Comparison of ENCODE assay signal across 1 cellular context in the genomic region with DNA sequence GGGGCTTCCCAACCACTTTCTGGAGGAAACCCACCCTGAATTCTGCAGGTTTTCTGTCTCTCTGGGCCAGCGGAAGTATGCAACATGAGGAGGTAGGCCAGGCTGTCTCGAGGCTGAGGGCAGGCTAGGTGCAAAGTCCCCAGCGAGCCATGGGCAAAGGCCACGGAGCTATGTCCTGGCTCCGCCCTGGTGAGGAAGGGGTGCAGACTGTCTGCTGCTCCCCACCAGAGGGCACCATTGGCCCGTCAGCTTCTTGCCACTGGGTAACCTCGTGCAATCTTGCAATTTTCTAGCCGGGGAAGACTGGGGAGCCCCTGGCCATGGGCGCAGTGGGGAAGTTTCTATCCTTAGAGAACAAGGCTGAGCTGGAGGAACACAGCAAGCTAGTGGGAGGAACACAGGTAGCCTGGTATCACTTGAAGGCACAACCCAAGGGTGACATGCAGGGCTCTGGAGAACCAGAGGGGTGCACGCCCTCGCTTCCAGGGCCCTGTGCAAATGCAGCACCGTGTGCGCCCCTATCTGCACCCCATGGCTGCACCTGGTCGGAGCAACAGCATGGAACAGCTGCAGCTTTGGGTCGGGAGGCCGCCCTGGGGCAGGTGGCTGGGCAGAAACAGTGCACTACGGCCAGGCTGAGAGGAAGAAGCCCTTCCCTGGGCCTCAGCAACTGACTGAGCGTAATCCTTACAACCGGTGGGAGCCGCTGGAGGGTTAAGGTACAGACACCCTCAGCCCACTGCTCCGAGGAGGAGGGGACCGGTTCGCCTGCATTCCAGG.
TF ChIP-seq lines count a peak whose summit lies in the region.

No MANE protein-coding gene starts in this region.

TF ChIP-seq in K562, 482 proteins besides CTCF, POLR2A, EP300 and RAD21 (continued from another document and continues in another):
- no peak for TF ChIP-seq SMARCB1 (IDR thresholded peaks at IDR 0.05; ENCODE audit: insufficient read length, low read depth)
- peak; percentile 69 for TF ChIP-seq L3MBTL2 (IDR thresholded peaks at IDR 0.05)
- TF ChIP-seq, protein P1, sequence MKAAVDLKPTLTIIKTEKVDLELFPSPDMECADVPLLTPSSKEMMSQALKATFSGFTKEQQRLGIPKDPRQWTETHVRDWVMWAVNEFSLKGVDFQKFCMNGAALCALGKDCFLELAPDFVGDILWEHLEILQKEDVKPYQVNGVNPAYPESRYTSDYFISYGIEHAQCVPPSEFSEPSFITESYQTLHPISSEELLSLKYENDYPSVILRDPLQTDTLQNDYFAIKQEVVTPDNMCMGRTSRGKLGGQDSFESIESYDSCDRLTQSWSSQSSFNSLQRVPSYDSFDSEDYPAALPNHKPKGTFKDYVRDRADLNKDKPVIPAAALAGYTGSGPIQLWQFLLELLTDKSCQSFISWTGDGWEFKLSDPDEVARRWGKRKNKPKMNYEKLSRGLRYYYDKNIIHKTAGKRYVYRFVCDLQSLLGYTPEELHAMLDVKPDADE (conservative IDR thresholded peaks at IDR 0.05; ENCODE audit: control insufficient read depth, low read depth, low read length), result 0 out of 2 replicates have a peak, but pooled peaks have one; percentile 14
- TF ChIP-seq DDX20 (tag; IDR thresholded peaks at IDR 0.05; ENCODE audit: low read depth), result no peak
- TF ChIP-seq C11orf30 (IDR thresholded peaks at IDR 0.05; ENCODE audit: low read depth), result peak; percentile 73
- TF ChIP-seq NFRKB (IDR thresholded peaks at IDR 0.05; ENCODE audit: low read depth), result no peak
- TF ChIP-seq ZNF408 (CRISPR knock-in tag; IDR thresholded peaks at IDR 0.05; ENCODE audit: low read depth), result no peak
- no peak for TF ChIP-seq DACH1 (IDR thresholded peaks at IDR 0.05; ENCODE audit: partially characterized antibody)
- peak; percentile 24; the same call in 1 of the 2 replicates for TF ChIP-seq BRD4 (IDR thresholded peaks at IDR 0.05)
- TF ChIP-seq ZNF444 (CRISPR knock-in tag; IDR thresholded peaks at IDR 0.05), result no peak
- TF ChIP-seq ZBTB7A (IDR thresholded peaks at IDR 0.05; ENCODE audit: borderline replicate concordance, control insufficient read depth, low read depth, low read length), result peak; percentile 70; the same call in 1 of the 2 replicates
- TF ChIP-seq NR2F6 (CRISPR knock-in tag; IDR thresholded peaks at IDR 0.05), result no peak
- TF ChIP-seq RBM22 (IDR thresholded peaks at IDR 0.05; ENCODE audit: low read depth, low read length, poor library complexity, severe bottlenecking), result no peak
- TF ChIP-seq FOXK1 (CRISPR knock-in tag; IDR thresholded peaks at IDR 0.05; ENCODE audit: borderline replicate concordance), result no peak
- TF ChIP-seq RBM14 (IDR thresholded peaks at IDR 0.05; ENCODE audit: borderline replicate concordance, insufficient read depth, low read depth, low read length), result no peak
- no peak for TF ChIP-seq MCM5 (IDR thresholded peaks at IDR 0.05; ENCODE audit: low read depth)
- no peak for TF ChIP-seq ESRRB (CRISPR knock-in tag; IDR thresholded peaks at IDR 0.05; ENCODE audit: borderline replicate concordance)
- TF ChIP-seq CBX3 (IDR thresholded peaks at IDR 0.05; ENCODE audit: borderline replicate concordance in 1 of 2, low read length in 2 of 2), result no peak
- TF ChIP-seq, protein P2, sequence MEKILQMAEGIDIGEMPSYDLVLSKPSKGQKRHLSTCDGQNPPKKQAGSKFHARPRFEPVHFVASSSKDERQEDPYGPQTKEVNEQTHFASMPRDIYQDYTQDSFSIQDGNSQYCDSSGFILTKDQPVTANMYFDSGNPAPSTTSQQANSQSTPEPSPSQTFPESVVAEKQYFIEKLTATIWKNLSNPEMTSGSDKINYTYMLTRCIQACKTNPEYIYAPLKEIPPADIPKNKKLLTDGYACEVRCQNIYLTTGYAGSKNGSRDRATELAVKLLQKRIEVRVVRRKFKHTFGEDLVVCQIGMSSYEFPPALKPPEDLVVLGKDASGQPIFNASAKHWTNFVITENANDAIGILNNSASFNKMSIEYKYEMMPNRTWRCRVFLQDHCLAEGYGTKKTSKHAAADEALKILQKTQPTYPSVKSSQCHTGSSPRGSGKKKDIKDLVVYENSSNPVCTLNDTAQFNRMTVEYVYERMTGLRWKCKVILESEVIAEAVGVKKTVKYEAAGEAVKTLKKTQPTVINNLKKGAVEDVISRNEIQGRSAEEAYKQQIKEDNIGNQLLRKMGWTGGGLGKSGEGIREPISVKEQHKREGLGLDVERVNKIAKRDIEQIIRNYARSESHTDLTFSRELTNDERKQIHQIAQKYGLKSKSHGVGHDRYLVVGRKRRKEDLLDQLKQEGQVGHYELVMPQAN (IDR thresholded peaks at IDR 0.05; ENCODE audit: borderline replicate concordance), result 0 out of 2 replicates have a peak, but pooled peaks have one; percentile 18
- no peak; the same call in 1 of the 2 replicates for TF ChIP-seq TCF3 (CRISPR knock-in tag; IDR thresholded peaks at IDR 0.05)
- peak; percentile 76 for TF ChIP-seq FOXP1 (CRISPR knock-in tag; IDR thresholded peaks at IDR 0.05)
- TF ChIP-seq ZNF23 (CRISPR knock-in tag; IDR thresholded peaks at IDR 0.05), result no peak
- peak; percentile 49 for TF ChIP-seq CEBPG (CRISPR knock-in tag; IDR thresholded peaks at IDR 0.05)
- 0 out of 4 replicates have a peak, but pooled peaks of 1 of the 2 experiments have one; percentile 35 for TF ChIP-seq CEBPG (tag; conservative IDR thresholded peaks at IDR 0.05 in 1 of 2, IDR thresholded peaks at IDR 0.05 in 1 of 2)
- 0 out of 2 replicates have a peak, but pooled peaks have one; percentile 35 for TF ChIP-seq JUN (IDR thresholded peaks at IDR 0.05; ENCODE audit: borderline replicate concordance, low read depth, low read length)
- no peak for TF ChIP-seq JUN (CRISPR knock-in tag; IDR thresholded peaks at IDR 0.05; ENCODE audit: borderline replicate concordance)
- 0 out of 2 replicates have a peak, but pooled peaks have one; percentile 62 for TF ChIP-seq ETV5 (CRISPR knock-in tag; IDR thresholded peaks at IDR 0.05; ENCODE audit: low read depth)
- no peak for TF ChIP-seq RBBP5 (IDR thresholded peaks at IDR 0.05; ENCODE audit: borderline replicate concordance, insufficient read depth, low read length, poor library complexity, severe bottlenecking)
- peak; percentile 57 for TF ChIP-seq JUND (IDR thresholded peaks at IDR 0.05; ENCODE audit: borderline replicate concordance, low read depth, low read length)
- peak; percentile 28; the same call in 1 of the 3 replicates for TF ChIP-seq JUND (tag; IDR thresholded peaks at IDR 0.05; ENCODE audit: borderline replicate concordance, low read depth, low read length)
- peak; percentile 47; the same call in 1 of the 2 replicates for TF ChIP-seq ZNF316 (IDR thresholded peaks at IDR 0.05)
- TF ChIP-seq NRF1 (conservative IDR thresholded peaks at IDR 0.05 in 1 of 2, IDR thresholded peaks at IDR 0.05 in 1 of 2), result peak in 1 of 2 experiments; percentile 30; a peak in 1 of 4 replicates
- TF ChIP-seq, protein P3, sequence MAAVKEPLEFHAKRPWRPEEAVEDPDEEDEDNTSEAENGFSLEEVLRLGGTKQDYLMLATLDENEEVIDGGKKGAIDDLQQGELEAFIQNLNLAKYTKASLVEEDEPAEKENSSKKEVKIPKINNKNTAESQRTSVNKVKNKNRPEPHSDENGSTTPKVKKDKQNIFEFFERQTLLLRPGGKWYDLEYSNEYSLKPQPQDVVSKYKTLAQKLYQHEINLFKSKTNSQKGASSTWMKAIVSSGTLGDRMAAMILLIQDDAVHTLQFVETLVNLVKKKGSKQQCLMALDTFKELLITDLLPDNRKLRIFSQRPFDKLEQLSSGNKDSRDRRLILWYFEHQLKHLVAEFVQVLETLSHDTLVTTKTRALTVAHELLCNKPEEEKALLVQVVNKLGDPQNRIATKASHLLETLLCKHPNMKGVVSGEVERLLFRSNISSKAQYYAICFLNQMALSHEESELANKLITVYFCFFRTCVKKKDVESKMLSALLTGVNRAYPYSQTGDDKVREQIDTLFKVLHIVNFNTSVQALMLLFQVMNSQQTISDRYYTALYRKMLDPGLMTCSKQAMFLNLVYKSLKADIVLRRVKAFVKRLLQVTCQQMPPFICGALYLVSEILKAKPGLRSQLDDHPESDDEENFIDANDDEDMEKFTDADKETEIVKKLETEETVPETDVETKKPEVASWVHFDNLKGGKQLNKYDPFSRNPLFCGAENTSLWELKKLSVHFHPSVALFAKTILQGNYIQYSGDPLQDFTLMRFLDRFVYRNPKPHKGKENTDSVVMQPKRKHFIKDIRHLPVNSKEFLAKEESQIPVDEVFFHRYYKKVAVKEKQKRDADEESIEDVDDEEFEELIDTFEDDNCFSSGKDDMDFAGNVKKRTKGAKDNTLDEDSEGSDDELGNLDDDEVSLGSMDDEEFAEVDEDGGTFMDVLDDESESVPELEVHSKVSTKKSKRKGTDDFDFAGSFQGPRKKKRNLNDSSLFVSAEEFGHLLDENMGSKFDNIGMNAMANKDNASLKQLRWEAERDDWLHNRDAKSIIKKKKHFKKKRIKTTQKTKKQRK (IDR thresholded peaks at IDR 0.05; ENCODE audit: borderline replicate concordance, low read depth, low read length), result no peak
- no peak for TF ChIP-seq SRSF7 (optimal IDR thresholded peaks at IDR 0.05; ENCODE audit: low read depth, low read length)
- peak; percentile 84 for TF ChIP-seq CC2D1A (IDR thresholded peaks at IDR 0.05)
- peak; percentile 65 for TF ChIP-seq MAFG (tag; conservative IDR thresholded peaks at IDR 0.05)
- TF ChIP-seq, protein P4, sequence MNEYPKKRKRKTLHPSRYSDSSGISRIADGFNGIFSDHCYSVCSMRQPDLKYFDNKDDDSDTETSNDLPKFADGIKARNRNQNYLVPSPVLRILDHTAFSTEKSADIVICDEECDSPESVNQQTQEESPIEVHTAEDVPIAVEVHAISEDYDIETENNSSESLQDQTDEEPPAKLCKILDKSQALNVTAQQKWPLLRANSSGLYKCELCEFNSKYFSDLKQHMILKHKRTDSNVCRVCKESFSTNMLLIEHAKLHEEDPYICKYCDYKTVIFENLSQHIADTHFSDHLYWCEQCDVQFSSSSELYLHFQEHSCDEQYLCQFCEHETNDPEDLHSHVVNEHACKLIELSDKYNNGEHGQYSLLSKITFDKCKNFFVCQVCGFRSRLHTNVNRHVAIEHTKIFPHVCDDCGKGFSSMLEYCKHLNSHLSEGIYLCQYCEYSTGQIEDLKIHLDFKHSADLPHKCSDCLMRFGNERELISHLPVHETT (CRISPR knock-in tag; conservative IDR thresholded peaks at IDR 0.05 in 1 of 2, IDR thresholded peaks at IDR 0.05 in 1 of 2), result peak in 1 of 2 experiments; percentile 51; a peak in 1 of 4 replicates
- no peak for TF ChIP-seq HMG20B (CRISPR knock-in tag; IDR thresholded peaks at IDR 0.05)
- TF ChIP-seq COPS2 (conservative IDR thresholded peaks at IDR 0.05), result no peak
- peak; percentile 99 for TF ChIP-seq SMC3 (conservative IDR thresholded peaks at IDR 0.05; ENCODE audit: insufficient read depth, low read depth, low read length)
- TF ChIP-seq, protein P5, sequence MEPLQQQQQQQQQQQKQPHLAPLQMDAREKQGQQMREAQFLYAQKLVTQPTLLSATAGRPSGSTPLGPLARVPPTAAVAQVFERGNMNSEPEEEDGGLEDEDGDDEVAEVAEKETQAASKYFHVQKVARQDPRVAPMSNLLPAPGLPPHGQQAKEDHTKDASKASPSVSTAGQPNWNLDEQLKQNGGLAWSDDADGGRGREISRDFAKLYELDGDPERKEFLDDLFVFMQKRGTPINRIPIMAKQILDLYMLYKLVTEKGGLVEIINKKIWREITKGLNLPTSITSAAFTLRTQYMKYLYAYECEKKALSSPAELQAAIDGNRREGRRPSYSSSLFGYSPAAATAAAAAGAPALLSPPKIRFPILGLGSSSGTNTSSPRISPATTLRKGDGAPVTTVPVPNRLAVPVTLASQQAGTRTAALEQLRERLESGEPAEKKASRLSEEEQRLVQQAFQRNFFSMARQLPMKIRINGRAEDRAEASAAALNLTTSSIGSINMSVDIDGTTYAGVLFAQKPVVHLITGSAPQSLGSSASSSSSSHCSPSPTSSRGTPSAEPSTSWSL (CRISPR knock-in tag; IDR thresholded peaks at IDR 0.05; ENCODE audit: borderline replicate concordance), result no peak
- TF ChIP-seq DNMT1 (IDR thresholded peaks at IDR 0.05), result 0 out of 2 replicates have a peak, but pooled peaks have one; percentile 52
- 0 out of 2 replicates have a peak, but pooled peaks have one; percentile 42 for TF ChIP-seq NR2C2 (CRISPR knock-in tag; IDR thresholded peaks at IDR 0.05)
- no peak for TF ChIP-seq NR2C2 (tag; IDR thresholded peaks at IDR 0.05)
- TF ChIP-seq ZNF165 (CRISPR knock-in tag; IDR thresholded peaks at IDR 0.05; ENCODE audit: borderline replicate concordance), result 0 out of 2 replicates have a peak, but pooled peaks have one; percentile 27
- TF ChIP-seq, protein P6, sequence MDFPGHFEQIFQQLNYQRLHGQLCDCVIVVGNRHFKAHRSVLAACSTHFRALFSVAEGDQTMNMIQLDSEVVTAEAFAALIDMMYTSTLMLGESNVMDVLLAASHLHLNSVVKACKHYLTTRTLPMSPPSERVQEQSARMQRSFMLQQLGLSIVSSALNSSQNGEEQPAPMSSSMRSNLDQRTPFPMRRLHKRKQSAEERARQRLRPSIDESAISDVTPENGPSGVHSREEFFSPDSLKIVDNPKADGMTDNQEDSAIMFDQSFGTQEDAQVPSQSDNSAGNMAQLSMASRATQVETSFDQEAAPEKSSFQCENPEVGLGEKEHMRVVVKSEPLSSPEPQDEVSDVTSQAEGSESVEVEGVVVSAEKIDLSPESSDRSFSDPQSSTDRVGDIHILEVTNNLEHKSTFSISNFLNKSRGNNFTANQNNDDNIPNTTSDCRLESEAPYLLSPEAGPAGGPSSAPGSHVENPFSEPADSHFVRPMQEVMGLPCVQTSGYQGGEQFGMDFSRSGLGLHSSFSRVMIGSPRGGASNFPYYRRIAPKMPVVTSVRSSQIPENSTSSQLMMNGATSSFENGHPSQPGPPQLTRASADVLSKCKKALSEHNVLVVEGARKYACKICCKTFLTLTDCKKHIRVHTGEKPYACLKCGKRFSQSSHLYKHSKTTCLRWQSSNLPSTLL (IDR thresholded peaks at IDR 0.05), result no peak
- TF ChIP-seq MIER1 (IDR thresholded peaks at IDR 0.05; ENCODE audit: low read depth), result no peak
